10 cellular contexts compared by ENCODE assay signal in genomic region chr2:237696471-237696870, GRCh38.
DNase-seq lines count a peak whose midpoint lies in the region; ATAC-seq and TF ChIP-seq lines count a peak whose summit lies in the region.
"Had no signal": no experiment of that assay in that cellular context is flagged by ENCODE, and none has a peak within 500 bp of the region (broad histone marks: within the 10 kb centered on the region; RNA-seq: fewer than 3 reads in every experiment).

No MANE protein-coding gene starts in this region.

- peak overlapping the region; percentile 19 to 35 for H3K9ac ChIP-seq in duodenal mucosa (ENCODE audit: low read depth in 1 of 2, low read length in 2 of 2)

- H3K4me3 ChIP-seq in HL-60 (replicated peaks; ENCODE audit: insufficient read depth, low read length) (peak overlapping the region; percentile 89), duodenal mucosa (ENCODE audit: low read depth in 1 of 2, low read length in 2 of 2) (peak overlapping the region; percentile 24 to 37)
- H3K4me3 ChIP-seq: SJSA1 had no signal

- peaks cover 73 to 80% of the 10 kb centered on the region in 2 donors for H3K4me1 ChIP-seq in duodenal mucosa (ENCODE audit: control insufficient read depth in 1 of 2, insufficient read depth in 2 of 2, low read length in 2 of 2)

- H3K27ac Mint-ChIP-seq in stimulated activated naive B cell treated with anti-CD40 and anti-IgM and Interleukin-4, amounts not matched to agents 10 μg/mL and 1 μg/mL and 100 μg/mL, for 72 hours = peak overlapping the region; percentile 96

- H3K27me3 ChIP-seq in HL-60 (ENCODE audit: insufficient read depth, poor library complexity, severe bottlenecking) (no peaks in the 10 kb centered on the region), duodenal mucosa (ENCODE audit: control insufficient read depth in 1 of 2, insufficient read depth in 2 of 2, low read length in 2 of 2) (no peaks in the 10 kb centered on the region)
- H3K27me3 ChIP-seq: SJSA1 had no signal

- H3K4me3 Mint-ChIP-seq in stimulated activated naive B cell treated with anti-CD40 and anti-IgM and Interleukin-4, amounts not matched to agents 10 μg/mL and 1 μg/mL and 100 μg/mL, for 72 hours = peak overlapping the region; percentile 83

- no peaks in the 10 kb centered on the region for H3K9me3 Mint-ChIP-seq in stimulated activated naive B cell treated with anti-CD40 and anti-IgM and Interleukin-4, amounts not matched to agents 10 μg/mL and 1 μg/mL and 100 μg/mL, for 72 hours

- peak overlapping the region; percentile 87 for H3K27ac ChIP-seq in HL-60 (replicated peaks)
- peak overlapping the region; percentile 47 for H3K27ac ChIP-seq in duodenal mucosa (ENCODE audit: low read depth, low read length)
- H3K27ac ChIP-seq: 22Rv1 had no signal

- peak; percentile 16 to 26 for ATAC-seq in stimulated activated naive B cell treated with anti-CD40 and anti-IgM and Interleukin-4, amounts not matched to agents 10 μg/mL and 1 μg/mL and 100 μg/mL, for 72 hours (replicated peaks)

- H3K36me3 ChIP-seq in duodenal mucosa (ENCODE audit: control insufficient read depth in 1 of 2, insufficient read depth in 2 of 2, low read length in 2 of 2) = no peaks in the 10 kb centered on the region

- peaks cover 32 to 43% of the 10 kb centered on the region in 2 donors for H3K36me3 Mint-ChIP-seq in stimulated activated naive B cell treated with anti-CD40 and anti-IgM and Interleukin-4, amounts not matched to agents 10 μg/mL and 1 μg/mL and 100 μg/mL, for 72 hours

- H3K27me3 Mint-ChIP-seq in stimulated activated naive B cell treated with anti-CD40 and anti-IgM and Interleukin-4, amounts not matched to agents 10 μg/mL and 1 μg/mL and 100 μg/mL, for 72 hours = no peaks in the 10 kb centered on the region

- no peaks in the 10 kb centered on the region for H3K9me3 ChIP-seq in duodenal mucosa (ENCODE audit: control insufficient read depth in 1 of 2, low read length in 2 of 2)
- H3K9me3 ChIP-seq: SJSA1 had no signal

- H3K4me1 Mint-ChIP-seq in stimulated activated naive B cell treated with anti-CD40 and anti-IgM and Interleukin-4, amounts not matched to agents 10 μg/mL and 1 μg/mL and 100 μg/mL, for 72 hours = peaks cover 57 to 86% of the 10 kb centered on the region in 2 donors

- no peak for TF ChIP-seq CTCF in HL-60 (IDR thresholded peaks at IDR 0.05; ENCODE audit: insufficient read depth, low read length)

- peak; percentile 27 for DNase-seq in NCI-H146 (lab: John Stamatoyannopoulos, UW)
- no peak for DNase-seq in NCI-H146 treated with DMSO at 0.1 percent for 48 hours (lab: John Stamatoyannopoulos, UW; ENCODE audit: unreplicated experiment)
- DNase-seq in HL-60 (ENCODE audit: low read depth in 1 of 2, low spot score in 1 of 2) = no peak
- DNase-seq in stimulated activated naive B cell treated with anti-CD40 and anti-IgM and Interleukin-4, amounts not matched to agents 10 μg/mL and 1 μg/mL and 100 μg/mL, for 72 hours = no peak
- no peak for DNase-seq in iPS-NIHi11 (ENCODE audit: low spot score)
- no peak for DNase-seq in UCSD-AML1 (lab: John Stamatoyannopoulos, UW; ENCODE audit: unreplicated experiment)
- no peak for DNase-seq in DMS 273 (lab: John Stamatoyannopoulos, UW; ENCODE audit: unreplicated experiment)
